ENCODE assay signal across 8 cellular contexts in the genomic region with DNA sequence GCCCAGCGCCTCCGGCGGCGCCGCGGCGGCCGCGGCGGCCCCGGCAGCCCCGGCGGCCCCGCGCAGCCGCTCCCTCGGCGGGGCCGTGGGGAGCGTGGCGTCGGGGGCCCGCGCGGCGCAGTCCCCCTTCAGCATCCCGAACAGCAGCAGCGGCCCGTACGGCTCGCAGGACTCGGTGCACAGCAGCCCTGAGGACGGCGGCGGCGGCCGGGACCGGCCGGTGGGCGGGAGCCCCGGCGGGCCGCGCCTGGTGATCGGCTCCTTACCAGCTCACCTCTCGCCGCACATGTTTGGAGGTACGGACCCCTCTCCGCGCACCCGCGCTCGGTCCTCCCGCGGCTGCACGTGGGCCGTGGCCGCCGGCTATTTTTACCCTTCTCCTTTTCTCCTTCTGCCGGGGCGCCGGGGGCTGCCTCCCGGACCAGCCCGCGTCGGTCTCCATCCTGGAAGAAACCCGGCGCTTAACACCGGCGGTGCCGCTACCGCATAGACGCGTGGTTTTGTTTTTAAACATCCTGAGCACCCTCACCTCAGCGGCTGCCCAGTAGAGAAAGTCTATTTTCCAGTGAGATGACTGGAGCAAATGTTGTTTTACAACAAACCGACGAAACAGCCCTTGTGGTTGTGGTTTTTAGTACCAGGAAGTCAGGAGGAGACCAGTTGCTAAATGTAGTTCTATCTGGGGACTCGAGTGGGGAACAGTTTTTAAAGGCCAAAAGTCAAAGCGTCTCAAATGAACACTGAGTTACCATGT. TPM values are rescaled to one million over a fixed set of nuclear protein-coding genes. Genes with fewer than 3 reads are reported as not detected.
A peak's percentile ranks its signal among the peaks of the same experiment; 100 is the strongest.
DNase-seq lines count a peak whose midpoint lies in the region; ATAC-seq and TF ChIP-seq lines count a peak whose summit lies in the region.

No MANE protein-coding gene starts in this region.

- H3K27ac ChIP-seq in coronary artery = peak overlapping the region; percentile 95 to 98
- H3K27ac ChIP-seq in lung (ENCODE audit: low read depth in 1 of 2, low read length in 1 of 2) = peak overlapping the region; percentile 100

- peak overlapping the region; percentile 92 for H3K4me3 ChIP-seq in coronary artery
- H3K4me3 ChIP-seq in lung = peak overlapping the region; percentile 84

- H3K4me1 ChIP-seq in lung (ENCODE audit: control insufficient read depth in 2 of 2, insufficient read depth in 2 of 2, low read length in 2 of 2) = peaks cover 0 to 3% of the 10 kb centered on the region in 2 donors

- H3K27me3 ChIP-seq in lung (ENCODE audit: control insufficient read depth, insufficient read depth) = no peaks in the 10 kb centered on the region

- H3K36me3 ChIP-seq in lung (ENCODE audit: control insufficient read depth in 2 of 2, insufficient read depth in 2 of 2, low read length in 2 of 2) = no peaks in the 10 kb centered on the region

- ATAC-seq in GM21825 (IDR thresholded peaks at IDR 0.05; ENCODE audit: unreplicated experiment) = peak; percentile 5
- ATAC-seq in lung (ENCODE audit: insufficient read depth, low FRiP score) = no peak

- TF ChIP-seq CTCF in coronary artery (IDR thresholded peaks at IDR 0.05) (no peak), lung (IDR thresholded peaks at IDR 0.05; ENCODE audit: control extremely low read depth, extremely low read depth) (no peak)

- WGBS in lung, 2 donors = 0% methylated on average over 41 to 79 of the region's 79 CpGs

- DNase-seq in ELR (ENCODE audit: low read depth) = peak; percentile 69
- peak; percentile 81 for DNase-seq in M059J (ENCODE audit: low read depth)
- peak; percentile 18 for DNase-seq in activated CD4-positive, alpha-beta T cell treated with anti-CD3 and anti-CD28 coated beads for 1 hour
- peak; percentile 77 for DNase-seq in coronary artery (ENCODE audit: low spot score)
- DNase-seq in lung (ENCODE audit: low spot score) = peak; percentile 44
- DNase-seq in stimulated activated CD8-positive, alpha-beta memory T cell treated with anti-CD3 and anti-CD28 coated beads, Interleukin-15, amount 100 ng/mL, for 1 hour (ENCODE audit: low read depth) = peak; percentile 17
- no peak for DNase-seq in NCI-H1436 (lab: John Stamatoyannopoulos, UW)

- no peaks in the 10 kb centered on the region for H3K9me3 ChIP-seq in lung (ENCODE audit: control insufficient read depth in 2 of 2, insufficient read depth in 1 of 2, low read length in 1 of 2)

RNA-seq across cellular contexts. Expression of gene ZNRF2, which starts 1.3 kb away (rescaled TPM):
- total RNA-seq in M059J (2014; rRNA removed; shearing (Covaris generic)) = 10.3 and 12.1 TPM in 2 replicates
- 10 to 100 TPM; 19.0 to 27.6 TPM for total RNA-seq in lung
- 10 to 100 TPM in 1 of 2 donors, 1 to 10 TPM in 1; 5.9 to 11.7 TPM for polyA plus RNA-seq in lung
